ENCODE assay signal across 16 cellular contexts in the genomic region with DNA sequence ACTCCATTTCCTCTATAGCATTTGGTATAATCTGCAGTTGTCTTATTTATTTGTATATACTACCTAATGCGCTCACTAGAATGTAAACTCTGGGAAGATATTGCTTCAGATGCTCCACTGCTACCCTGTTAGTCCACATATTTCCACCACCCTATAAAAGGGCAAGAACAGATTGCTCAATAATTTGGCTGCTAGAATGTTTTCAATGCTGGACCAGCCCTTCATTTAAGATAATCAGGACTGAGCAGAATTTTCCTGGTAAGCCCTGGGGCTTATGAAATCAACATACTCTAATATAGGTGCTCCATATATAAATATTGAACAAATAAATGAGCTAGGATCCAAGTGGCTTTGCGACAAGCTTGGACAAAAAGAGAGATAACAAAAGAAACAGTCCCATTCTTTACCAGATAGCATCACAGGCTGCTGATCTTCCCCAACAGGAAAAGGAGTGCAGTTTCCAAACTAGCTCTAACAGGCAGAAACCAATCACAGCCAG. TPM values are rescaled to one million over a fixed set of nuclear protein-coding genes. Genes with fewer than 3 reads are reported as not detected.
DNase-seq lines count a peak whose midpoint lies in the region; ATAC-seq and TF ChIP-seq lines count a peak whose summit lies in the region.
"Had no signal": no experiment of that assay in that cellular context is flagged by ENCODE, and none has a peak within 500 bp of the region (broad histone marks: within the 10 kb centered on the region; RNA-seq: fewer than 3 reads in every experiment).

No MANE protein-coding gene starts in this region.

- TF ChIP-seq POLR2A in sigmoid colon (IDR thresholded peaks at IDR 0.05) = no peak

- intact Hi-C loops in heart right ventricle (cut with DNase I) (loop anchor here in 1 of 10 donors (10.0 kb wide), 1 partner anchor 108 kb away; no protein-coding TSS in a partner anchor), sigmoid colon (cut with DNase I) (no loop called here)

- TF ChIP-seq EP300 in sigmoid colon (IDR thresholded peaks at IDR 0.05) = no peak

- ATAC-seq in heart right ventricle (peak in 1 of 8 donors; percentile 19), GM21825 (IDR thresholded peaks at IDR 0.05; ENCODE audit: unreplicated experiment) (no peak)
- ATAC-seq: GM23338; naive thymus-derived CD4-positive, alpha-beta T cell had no signal

- H3K4me3 ChIP-seq in heart right ventricle = no peak overlapping the region
- no peak overlapping the region for H3K4me3 ChIP-seq in sigmoid colon
- H3K4me3 ChIP-seq: GM23338 had no signal

- peak overlapping the region in 8 of 10 donors; percentile 24 to 78 (median 62) for H3K27ac ChIP-seq in heart right ventricle
- H3K27ac ChIP-seq in sigmoid colon = peak overlapping the region; percentile 55 to 86 (median 68)

- H3K36me3 ChIP-seq in heart right ventricle = peaks cover 0 to 21% (median 0%) of the 10 kb centered on the region in 9 donors
- H3K36me3 ChIP-seq in sigmoid colon = no peaks in the 10 kb centered on the region

- H3K27me3 ChIP-seq in heart right ventricle = no peaks in the 10 kb centered on the region
- H3K27me3 ChIP-seq in sigmoid colon = no peaks in the 10 kb centered on the region

- DNase-seq in AG20443 (ENCODE audit: low spot score) (peak; percentile 35), amniotic epithelial cell (ENCODE audit: low read depth) (peak; percentile 84), heart right ventricle (no peak), sigmoid colon (no peak), SHP77 treated with DMSO at 0.1 percent for 48 hours (lab: John Stamatoyannopoulos, UW) (no peak), NCI-H1417 treated with DMSO at 0.1 percent for 48 hours (lab: John Stamatoyannopoulos, UW) (no peak)
- no peak for DNase-seq in stimulated activated CD4-positive, alpha-beta T cell treated with anti-CD3 and anti-CD28 coated beads, Interleukin-12 subunit alpha, Interleukin-12 subunit beta, amount 100 ng/mL, for 4 hours
- DNase-seq: activated CD4-positive, alpha-beta memory T cell treated with anti-CD3 and anti-CD28 coated beads, Interleukin-2, amount 10 ng/mL, durations not matched to agents 7 days and 5 days; activated effector memory CD4-positive, alpha-beta T cell treated with Interleukin-2 at 50 U/mL for 16 hours; caudate nucleus; DMS53; naive thymus-derived CD4-positive, alpha-beta T cell; NCI-H345; T-helper 2 cell had no signal

- TF ChIP-seq CTCF in heart right ventricle (IDR thresholded peaks at IDR 0.05) = no peak
- TF ChIP-seq CTCF in sigmoid colon (IDR thresholded peaks at IDR 0.05) = no peak

- WGBS in heart right ventricle, 2 donors = 80 to 81% methylated on average over 2 of the region's 2 CpGs
- WGBS in sigmoid colon, 2 donors = 50 to 82% methylated on average over 2 of the region's 2 CpGs

- peaks cover 39 to 100% (median 90%) of the 10 kb centered on the region in 9 donors for H3K4me1 ChIP-seq in heart right ventricle
- peaks cover 0 to 82% (median 78%) of the 10 kb centered on the region in 4 donors for H3K4me1 ChIP-seq in sigmoid colon

- no peaks in the 10 kb centered on the region for H3K9me3 ChIP-seq in heart right ventricle
- no peaks in the 10 kb centered on the region for H3K9me3 ChIP-seq in sigmoid colon

RNA-seq across cellular contexts. Expression of a gene that starts 8.4 kb away (rescaled TPM):
- total RNA-seq in heart right ventricle (10 to 100 TPM in 9 of 10 donors, 1 to 10 TPM in 1; 8.3 to 36.0 (median 16.7) TPM), sigmoid colon (10 to 100 TPM; 12.3 to 22.1 (median 18.2) TPM)
- polyA plus RNA-seq in heart right ventricle (10 to 100 TPM in 1 of 2 donors, 1 to 10 TPM in 1; 6.6 to 10.6 TPM), sigmoid colon (10 to 100 TPM; 24.8 to 43.2 (median 39.5) TPM)

Comparison
In these comparisons a context has a peak if more than half of its experiments do, and no peak if none do; other contexts are left out.
1. DNase-seq: peak in AG20443 (single experiment) and amniotic epithelial cell (single experiment); none in heart right ventricle (0 of 2), sigmoid colon (single experiment), SHP77 treated with DMSO at 0.1 percent for 48 hours (single experiment), NCI-H1417 treated with DMSO at 0.1 percent for 48 hours (single experiment) and stimulated activated CD4-positive, alpha-beta T cell treated with anti-CD3 and anti-CD28 coated beads, Interleukin-12 subunit alpha, Interleukin-12 subunit beta, amount 100 ng/mL, for 4 hours (single experiment).